20 cellular contexts compared by ENCODE assay signal in genomic region chr1:100735244-100735643, GRCh38. TPM values are rescaled to one million over a fixed set of nuclear protein-coding genes. Genes with fewer than 3 reads are reported as not detected.
A peak's percentile ranks its signal among the peaks of the same experiment; 100 is the strongest.
DNase-seq lines count a peak whose midpoint lies in the region; ATAC-seq, FAIRE-seq and TF ChIP-seq lines count a peak whose summit lies in the region.
"Had no signal": no experiment of that assay in that cellular context is flagged by ENCODE, and none has a peak within 500 bp of the region (broad histone marks: within the 10 kb centered on the region; RNA-seq: fewer than 3 reads in every experiment).

No MANE protein-coding gene starts in this region.

- H3K9me3 Mint-ChIP-seq in GM23338, result no peaks in the 10 kb centered on the region
- H3K9me3 Mint-ChIP-seq: activated naive CD4-positive, alpha-beta T cell treated with anti-CD3 and anti-CD28 coated beads, Interleukin-2, amount 10 ng/mL, durations not matched to agents 7 days and 5 days; IgD-negative memory B cell had no signal

- no peaks in the 10 kb centered on the region for H3K9me3 ChIP-seq in right cardiac atrium (ENCODE audit: control insufficient read depth, low read length)
- no peaks in the 10 kb centered on the region for H3K9me3 ChIP-seq in endothelial cell of umbilical vein (replicated peaks; ENCODE audit: control insufficient read depth, insufficient read depth, low read length)
- no peaks in the 10 kb centered on the region for H3K9me3 ChIP-seq in osteoblast (ENCODE audit: low read depth, low read length)
- H3K9me3 ChIP-seq: BLaER1 treated with 17β-estradiol and CSF1 and Interleukin-3, amounts not matched to agents 10 nM and 100 nM had no signal

- H3K4me3 ChIP-seq in right cardiac atrium (ENCODE audit: low read length), result no peak overlapping the region
- H3K4me3 ChIP-seq in endothelial cell of umbilical vein (replicated peaks in 1 of 3; ENCODE audit: insufficient read depth in 1 of 3, low read depth in 1 of 3, low read length in 3 of 3), result no peak overlapping the region
- H3K4me3 ChIP-seq in osteoblast (ENCODE audit: insufficient read depth, low read length), result no peak overlapping the region
- no peak overlapping the region for H3K4me3 ChIP-seq in GM23338
- H3K4me3 ChIP-seq: BLaER1 treated with 17β-estradiol and CSF1 and Interleukin-3, amounts not matched to agents 10 nM and 100 nM had no signal

- H3K4me2 ChIP-seq in endothelial cell of umbilical vein (ENCODE audit: insufficient read depth, low read length) (peak overlapping the region; percentile 10), osteoblast (ENCODE audit: insufficient read depth, low read length) (no peak overlapping the region), GM23338 (no peak overlapping the region)
- H3K4me2 ChIP-seq: BLaER1 treated with 17β-estradiol and CSF1 and Interleukin-3, amounts not matched to agents 10 nM and 100 nM had no signal

- H3K9ac ChIP-seq in endothelial cell of umbilical vein (replicated peaks; ENCODE audit: extremely low read depth, insufficient read depth, low read length), result no peak overlapping the region
- H3K9ac ChIP-seq: BLaER1 treated with 17β-estradiol and CSF1 and Interleukin-3, amounts not matched to agents 10 nM and 100 nM had no signal

- H3K27me3 Mint-ChIP-seq in GM23338 (ENCODE audit: insufficient read depth, low read depth, poor library complexity), result no peaks in the 10 kb centered on the region
- H3K27me3 Mint-ChIP-seq: activated naive CD4-positive, alpha-beta T cell treated with anti-CD3 and anti-CD28 coated beads, Interleukin-2, amount 10 ng/mL, durations not matched to agents 7 days and 5 days; IgD-negative memory B cell had no signal

- H3K9me1 ChIP-seq in endothelial cell of umbilical vein (replicated peaks; ENCODE audit: control insufficient read depth, extremely low read depth, insufficient read depth, low read length), result no peaks in the 10 kb centered on the region

- H4K20me1 ChIP-seq in endothelial cell of umbilical vein (replicated peaks; ENCODE audit: control insufficient read depth, extremely low read depth, insufficient read depth, low read length) (no peaks in the 10 kb centered on the region), osteoblast (ENCODE audit: insufficient read depth, low read length) (no peaks in the 10 kb centered on the region), GM23338 (replicated peaks; ENCODE audit: insufficient read depth) (no peaks in the 10 kb centered on the region)
- H4K20me1 ChIP-seq: BLaER1 treated with 17β-estradiol and CSF1 and Interleukin-3, amounts not matched to agents 10 nM and 100 nM had no signal

- intact Hi-C loops in right cardiac atrium (cut with DNase I) (no loop called here), Right ventricle myocardium superior (cut with DNase I) (no loop called here), endothelial cell of umbilical vein (cut with micrococcal nuclease) (loop anchor here (5.0 kb wide), 1 partner anchor 37 kb away; no protein-coding TSS in a partner anchor)

- 0 out of 2 replicates have a peak, but pooled peaks cover 2% of the 10 kb centered on the region for H3K9me2 ChIP-seq in GM23338 (ENCODE audit: insufficient read depth)

- no peaks in the 10 kb centered on the region for H3F3A ChIP-seq in GM23338 (replicated peaks; ENCODE audit: low read depth)

- H3K36me3 ChIP-seq in endothelial cell of umbilical vein (ENCODE audit: control insufficient read depth in 2 of 2, extremely low read depth in 1 of 2, insufficient read depth in 2 of 2, low read length in 2 of 2) (no peaks in the 10 kb centered on the region), osteoblast (ENCODE audit: insufficient read depth, low read length) (peaks cover 72% of the 10 kb centered on the region), GM23338 (ENCODE audit: insufficient read depth) (no peaks in the 10 kb centered on the region)
- H3K36me3 ChIP-seq: BLaER1 treated with 17β-estradiol and CSF1 and Interleukin-3, amounts not matched to agents 10 nM and 100 nM had no signal

- ATAC-seq in right cardiac atrium (no peak), Right ventricle myocardium superior (ENCODE audit: poor library complexity) (no peak), GM23338 (no peak)

- no peak for TF ChIP-seq POLR2A in endothelial cell of umbilical vein (IDR thresholded peaks at IDR 0.05; ENCODE audit: low read depth, low read length)

- POLR2A ChIA-PET in endothelial cell of umbilical vein (lab: Charles Lee), result no interaction called here
- POLR2A ChIA-PET in RWPE1 (lab: Yijun Ruan, JAX; ENCODE audit: low non-redundant PET), result no interaction called here

- WGBS in right cardiac atrium, result 68% methylated on average over 3 of the region's 3 CpGs

- BruUV-seq in endothelial cell of umbilical vein (replicated peaks; lab: Mats Ljungman, UMichigan), result no TSS peak

- no peaks in the 10 kb centered on the region for H3K79me2 ChIP-seq in endothelial cell of umbilical vein (ENCODE audit: control insufficient read depth, insufficient read depth, low read length)
- H3K79me2 ChIP-seq in osteoblast (ENCODE audit: insufficient read depth, low read length), result no peaks in the 10 kb centered on the region
- H3K79me2 ChIP-seq in GM23338 (replicated peaks; ENCODE audit: insufficient read depth), result no peaks in the 10 kb centered on the region

- no peak overlapping the region for H3K4me3 Mint-ChIP-seq in GM23338
- H3K4me3 Mint-ChIP-seq: activated naive CD4-positive, alpha-beta T cell treated with anti-CD3 and anti-CD28 coated beads, Interleukin-2, amount 10 ng/mL, durations not matched to agents 7 days and 5 days; IgD-negative memory B cell had no signal

- peak overlapping the region; percentile 67 for H3K27ac ChIP-seq in right cardiac atrium (ENCODE audit: low read length)
- H3K27ac ChIP-seq in endothelial cell of umbilical vein (ENCODE audit: insufficient read depth, low read depth, low read length), result no peak overlapping the region
- peak overlapping the region; percentile 78 for H3K27ac ChIP-seq in osteoblast (ENCODE audit: low read depth, low read length)
- H3K27ac ChIP-seq in GM23338 (ENCODE audit: low read depth), result no peak overlapping the region
- no peak overlapping the region for H3K27ac ChIP-seq in RWPE1
- H3K27ac ChIP-seq: BLaER1 treated with 17β-estradiol and CSF1 and Interleukin-3, amounts not matched to agents 10 nM and 100 nM had no signal

- dilution Hi-C loops in endothelial cell of umbilical vein (cut with MboI; ENCODE audit: extremely low pct_ligation_motif_present, low sequenced_read_pairs), result no loop called here

- no peak for DNase-seq in right cardiac atrium
- no peak for DNase-seq in Right ventricle myocardium superior
- no peak for DNase-seq in endothelial cell of umbilical vein (ENCODE audit: low read depth, low spot score)
- no peak for DNase-seq in osteoblast (ENCODE audit: insufficient read length, low spot score, missing footprints)
- DNase-seq in NCI-H1930 (lab: John Stamatoyannopoulos, UW), result no peak
- no peak for DNase-seq in GM23338 (ENCODE audit: low spot score)
- no peak for DNase-seq in RWPE1 (ENCODE audit: low spot score)
- DNase-seq in HT-29 (ENCODE audit: low spot score), result no peak
- DNase-seq: activated CD4-positive, CD25-positive, alpha-beta regulatory T cell treated with anti-CD3 and anti-CD28 coated beads, Interleukin-2, amount 50 U/mL, for 72 hours; activated CD8-positive, alpha-beta memory T cell treated with anti-CD3 and anti-CD28 coated beads for 24 hours; activated naive CD4-positive, alpha-beta T cell treated with anti-CD3 and anti-CD28 coated beads, Interleukin-2, amount 10 ng/mL, durations not matched to agents 7 days and 5 days; activated T-cell treated with anti-CD3 and anti-CD28 coated beads, Interleukin-2, amount 50 U/mL, for 48 hours; effector CD8-positive, alpha-beta T cell; midbrain; NCI-H1436; substantia nigra; T1000 had no signal

- no peaks in the 10 kb centered on the region; the same call in 2 of the 3 replicates for H3K4me1 Mint-ChIP-seq in GM23338
- H3K4me1 Mint-ChIP-seq: activated naive CD4-positive, alpha-beta T cell treated with anti-CD3 and anti-CD28 coated beads, Interleukin-2, amount 10 ng/mL, durations not matched to agents 7 days and 5 days had no signal

- FAIRE-seq in endothelial cell of umbilical vein (lab: Jason Lieb, UNC), result no peak

- no peaks in the 10 kb centered on the region for H3K27me3 ChIP-seq in right cardiac atrium (ENCODE audit: control insufficient read depth, insufficient read depth)
- H3K27me3 ChIP-seq in endothelial cell of umbilical vein (ENCODE audit: control insufficient read depth in 2 of 2, insufficient read depth in 2 of 2, low read length in 2 of 2), result no peaks in the 10 kb centered on the region
- no peaks in the 10 kb centered on the region for H3K27me3 ChIP-seq in osteoblast (ENCODE audit: insufficient read depth, low read length)
- no peaks in the 10 kb centered on the region for H3K27me3 ChIP-seq in GM23338 (ENCODE audit: insufficient read depth)
- H3K27me3 ChIP-seq: BLaER1 treated with 17β-estradiol and CSF1 and Interleukin-3, amounts not matched to agents 10 nM and 100 nM had no signal

- peak overlapping the region; percentile 35 for H2AFZ ChIP-seq in endothelial cell of umbilical vein (ENCODE audit: low read depth, low read length)
- H2AFZ ChIP-seq in osteoblast (ENCODE audit: low read length), result no peak overlapping the region
- H2AFZ ChIP-seq in GM23338, result no peak overlapping the region

- H3K4me1 ChIP-seq in right cardiac atrium (ENCODE audit: control insufficient read depth, insufficient read depth, low read length) (no peaks in the 10 kb centered on the region), endothelial cell of umbilical vein (ENCODE audit: control insufficient read depth, extremely low read depth, insufficient read depth, low read length) (peaks cover 9% of the 10 kb centered on the region), osteoblast (ENCODE audit: insufficient read depth, low read length) (peaks cover 36% of the 10 kb centered on the region), GM23338 (ENCODE audit: insufficient read depth) (no peaks in the 10 kb centered on the region)
- H3K4me1 ChIP-seq: BLaER1 treated with 17β-estradiol and CSF1 and Interleukin-3, amounts not matched to agents 10 nM and 100 nM had no signal

- H3K27ac Mint-ChIP-seq in GM23338, result no peak overlapping the region
- H3K27ac Mint-ChIP-seq: activated naive CD4-positive, alpha-beta T cell treated with anti-CD3 and anti-CD28 coated beads, Interleukin-2, amount 10 ng/mL, durations not matched to agents 7 days and 5 days; IgD-negative memory B cell had no signal

- H3K36me3 Mint-ChIP-seq in GM23338 (ENCODE audit: low read depth), result no peaks in the 10 kb centered on the region
- H3K36me3 Mint-ChIP-seq: activated naive CD4-positive, alpha-beta T cell treated with anti-CD3 and anti-CD28 coated beads, Interleukin-2, amount 10 ng/mL, durations not matched to agents 7 days and 5 days had no signal

- CTCF ChIA-PET in endothelial cell of umbilical vein (lab: Charles Lee) (interaction anchor here (1.0 kb wide), 1 partner anchor 13 kb away, joined by 3 read pairs; no protein-coding TSS in a partner anchor), RWPE1 (lab: Yijun Ruan, JAX) (no interaction called here)

- no peak for TF ChIP-seq CTCF in endothelial cell of umbilical vein (IDR thresholded peaks at IDR 0.05; ENCODE audit: extremely low read depth in 1 of 2, insufficient read depth in 1 of 2, low read depth in 1 of 2, low read length in 2 of 2)
- no peak for TF ChIP-seq CTCF in osteoblast (IDR thresholded peaks at IDR 0.05; ENCODE audit: extremely low read depth, low read depth, low read length)
- TF ChIP-seq CTCF in GM23338 (conservative IDR thresholded peaks at IDR 0.05; ENCODE audit: low read depth in 2 of 2), result no peak
- TF ChIP-seq CTCF in RWPE1 (conservative IDR thresholded peaks at IDR 0.05; ENCODE audit: low read depth), result no peak

RNA-seq across cellular contexts. Expression of gene VCAM1, which starts 15.7 kb away (rescaled TPM):
- total RNA-seq in right cardiac atrium, result 1 to 10 TPM; 5.4 to 8.7 (median 7.1) TPM
- 6.8 TPM for polyA plus RNA-seq in right cardiac atrium
- 2.5 TPM for total RNA-seq in Right ventricle myocardium superior
- total RNA-seq in endothelial cell of umbilical vein, result 1.7 and 2.3 TPM in 2 replicates
- 1.7 and 1.8 TPM in 2 replicates for polyA plus RNA-seq in endothelial cell of umbilical vein
- 1.7 and 2.8 TPM in 2 replicates for polyA plus RNA-seq in endothelial cell of umbilical vein (2011; cell fraction: cytosol; rRNA removed)
- 3.5 and 4.0 TPM in 2 replicates for polyA plus RNA-seq in endothelial cell of umbilical vein (2011; cell fraction: nucleus; rRNA removed)
- polyA plus RNA-seq in endothelial cell of umbilical vein (2012), result 5.0 and 9.6 TPM in 2 replicates
- 3.6 and 5.7 TPM in 2 replicates for polyA minus RNA-seq in endothelial cell of umbilical vein
- polyA minus RNA-seq in endothelial cell of umbilical vein (2011; cell fraction: cytosol; rRNA and poly(A)+ RNA removed), result not detected
- 4.2 and 5.4 TPM in 2 replicates for polyA minus RNA-seq in endothelial cell of umbilical vein (2011; cell fraction: nucleus; rRNA and poly(A)+ RNA removed)
- total RNA-seq in osteoblast, result 382 and 511 TPM in 2 replicates
- total RNA-seq in GM23338 (2014; rRNA removed; shearing (Covaris generic)), result not detected in 2 replicates
- 0.21 TPM in 1 of 2 replicates, not detected in the other for polyA plus RNA-seq in GM23338 (2016; fragmentation: Nextera tagmentation; extraction: Ambion mirVana)
- total RNA-seq in HT-29 (2014; rRNA removed; shearing (Covaris generic)), result not detected in 2 replicates
- total RNA-seq: MCF 10A had no signal
- polyA plus RNA-seq: IgD-negative memory B cell had no signal

Comparison
In these comparisons a context has a peak if more than half of its experiments do, and no peak if none do; other contexts are left out.
1. H3K27ac ChIP-seq: peak in right cardiac atrium (single experiment) and osteoblast (single experiment); none in endothelial cell of umbilical vein (single experiment), GM23338 (single experiment) and RWPE1 (single experiment).
2. RNA of gene VCAM1, which starts 15.7 kb away (total RNA-seq): 382 to 511 TPM in osteoblast; 5.4 to 8.7 TPM in right cardiac atrium, 2.5 TPM in Right ventricle myocardium superior (single experiment), 1.7 to 2.3 TPM in endothelial cell of umbilical vein, not detected in GM23338 and not detected in HT-29; every median in the first group is over 10 times any median in the second.